In the genomic region with DNA sequence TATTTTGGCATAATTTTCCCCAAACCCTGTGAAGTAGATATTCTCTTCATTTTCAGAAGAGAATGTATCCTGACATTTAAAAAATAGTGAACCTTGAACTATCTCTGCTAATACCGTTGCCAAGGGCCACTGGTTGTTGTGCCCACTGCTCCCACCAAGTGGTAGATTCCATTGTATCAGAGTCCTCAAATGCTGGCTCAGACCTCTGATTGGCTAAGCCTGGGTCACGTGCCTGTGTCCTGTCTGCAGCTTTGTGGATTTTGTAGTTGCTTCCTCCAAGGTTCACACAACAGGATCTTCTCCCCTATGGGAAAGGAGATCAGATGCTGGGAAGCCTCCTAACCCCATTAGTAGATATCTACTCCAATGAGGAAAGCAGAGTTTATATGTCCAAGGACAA, we compare ENCODE assay signal across 1 cellular context.
TF ChIP-seq lines count a peak whose summit lies in the region.

No MANE protein-coding gene starts in this region.

TF ChIP-seq in GM12878, 131 proteins besides CTCF, POLR2A, EP300 and RAD21 (continued from another document):
- TF ChIP-seq, protein P1, sequence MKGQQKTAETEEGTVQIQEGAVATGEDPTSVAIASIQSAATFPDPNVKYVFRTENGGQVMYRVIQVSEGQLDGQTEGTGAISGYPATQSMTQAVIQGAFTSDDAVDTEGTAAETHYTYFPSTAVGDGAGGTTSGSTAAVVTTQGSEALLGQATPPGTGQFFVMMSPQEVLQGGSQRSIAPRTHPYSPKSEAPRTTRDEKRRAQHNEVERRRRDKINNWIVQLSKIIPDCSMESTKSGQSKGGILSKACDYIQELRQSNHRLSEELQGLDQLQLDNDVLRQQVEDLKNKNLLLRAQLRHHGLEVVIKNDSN (IDR thresholded peaks at IDR 0.05; ENCODE audit: borderline replicate concordance, extremely low read length, insufficient read depth, low read depth, low read length): peak; percentile 52
- TF ChIP-seq CBX3 (IDR thresholded peaks at IDR 0.05; ENCODE audit: borderline replicate concordance, low read depth): no peak
- TF ChIP-seq RAD51 (IDR thresholded peaks at IDR 0.05): 0 out of 2 replicates have a peak, but pooled peaks have one; percentile 43
- TF ChIP-seq, protein P2, sequence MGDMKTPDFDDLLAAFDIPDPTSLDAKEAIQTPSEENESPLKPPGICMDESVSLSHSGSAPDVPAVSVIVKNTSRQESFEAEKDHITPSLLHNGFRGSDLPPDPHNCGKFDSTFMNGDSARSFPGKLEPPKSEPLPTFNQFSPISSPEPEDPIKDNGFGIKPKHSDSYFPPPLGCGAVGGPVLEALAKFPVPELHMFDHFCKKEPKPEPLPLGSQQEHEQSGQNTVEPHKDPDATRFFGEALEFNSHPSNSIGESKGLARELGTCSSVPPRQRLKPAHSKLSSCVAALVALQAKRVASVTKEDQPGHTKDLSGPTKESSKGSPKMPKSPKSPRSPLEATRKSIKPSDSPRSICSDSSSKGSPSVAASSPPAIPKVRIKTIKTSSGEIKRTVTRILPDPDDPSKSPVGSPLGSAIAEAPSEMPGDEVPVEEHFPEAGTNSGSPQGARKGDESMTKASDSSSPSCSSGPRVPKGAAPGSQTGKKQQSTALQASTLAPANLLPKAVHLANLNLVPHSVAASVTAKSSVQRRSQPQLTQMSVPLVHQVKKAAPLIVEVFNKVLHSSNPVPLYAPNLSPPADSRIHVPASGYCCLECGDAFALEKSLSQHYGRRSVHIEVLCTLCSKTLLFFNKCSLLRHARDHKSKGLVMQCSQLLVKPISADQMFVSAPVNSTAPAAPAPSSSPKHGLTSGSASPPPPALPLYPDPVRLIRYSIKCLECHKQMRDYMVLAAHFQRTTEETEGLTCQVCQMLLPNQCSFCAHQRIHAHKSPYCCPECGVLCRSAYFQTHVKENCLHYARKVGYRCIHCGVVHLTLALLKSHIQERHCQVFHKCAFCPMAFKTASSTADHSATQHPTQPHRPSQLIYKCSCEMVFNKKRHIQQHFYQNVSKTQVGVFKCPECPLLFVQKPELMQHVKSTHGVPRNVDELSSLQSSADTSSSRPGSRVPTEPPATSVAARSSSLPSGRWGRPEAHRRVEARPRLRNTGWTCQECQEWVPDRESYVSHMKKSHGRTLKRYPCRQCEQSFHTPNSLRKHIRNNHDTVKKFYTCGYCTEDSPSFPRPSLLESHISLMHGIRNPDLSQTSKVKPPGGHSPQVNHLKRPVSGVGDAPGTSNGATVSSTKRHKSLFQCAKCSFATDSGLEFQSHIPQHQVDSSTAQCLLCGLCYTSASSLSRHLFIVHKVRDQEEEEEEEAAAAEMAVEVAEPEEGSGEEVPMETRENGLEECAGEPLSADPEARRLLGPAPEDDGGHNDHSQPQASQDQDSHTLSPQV (IDR thresholded peaks at IDR 0.05): no peak
- no peak for TF ChIP-seq ZNF622 (IDR thresholded peaks at IDR 0.05)
- no peak for TF ChIP-seq KDM1A (IDR thresholded peaks at IDR 0.05; ENCODE audit: borderline replicate concordance)
